In the genomic region with DNA sequence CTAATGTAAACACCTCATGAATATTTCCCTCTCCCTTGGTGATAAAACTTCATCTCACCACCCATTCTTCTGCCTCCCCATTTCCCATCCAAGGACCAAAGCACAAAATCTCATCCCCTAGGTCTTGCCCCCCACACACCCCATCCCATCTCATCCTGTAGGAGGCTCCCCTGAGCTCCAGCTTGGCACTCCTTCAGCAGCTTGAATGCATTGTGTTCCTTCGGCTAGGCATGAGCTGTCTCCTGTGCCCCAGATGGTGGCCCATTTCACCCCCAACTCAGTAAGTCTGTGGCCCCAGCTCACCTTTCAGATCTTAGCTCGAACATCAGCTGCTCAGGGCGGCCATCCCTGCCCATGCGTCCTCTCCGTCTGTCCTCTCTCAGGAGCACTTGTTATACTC, we compare ENCODE assay signal across 2 cellular contexts.
TF ChIP-seq lines count a peak whose summit lies in the region.

No MANE protein-coding gene starts in this region.

TF ChIP-seq in GM23338, 12 proteins besides CTCF, POLR2A, EP300 and RAD21 (continues in another document):
- TF ChIP-seq POLR2AphosphoS5 (IDR thresholded peaks at IDR 0.05; ENCODE audit: low read depth) (no peak), ZNF331 (CRISPR knock-in tag; IDR thresholded peaks at IDR 0.05; ENCODE audit: low read depth) (no peak), ZNF114 (CRISPR knock-in tag; IDR thresholded peaks at IDR 0.05) (no peak), JUNB (IDR thresholded peaks at IDR 0.05; ENCODE audit: unreplicated experiment) (no peak), CREB1 (CRISPR knock-in tag; IDR thresholded peaks at IDR 0.05; ENCODE audit: low read depth) (no peak), STAT1 (IDR thresholded peaks at IDR 0.05; ENCODE audit: unreplicated experiment) (no peak), NANOG (IDR thresholded peaks at IDR 0.05; ENCODE audit: borderline replicate concordance) (no peak), EZH2phosphoT487 (IDR thresholded peaks at IDR 0.05; ENCODE audit: unreplicated experiment) (no peak), EZH2 (IDR thresholded peaks at IDR 0.05; ENCODE audit: low read depth, unreplicated experiment) (no peak)
- TF ChIP-seq, protein P1, sequence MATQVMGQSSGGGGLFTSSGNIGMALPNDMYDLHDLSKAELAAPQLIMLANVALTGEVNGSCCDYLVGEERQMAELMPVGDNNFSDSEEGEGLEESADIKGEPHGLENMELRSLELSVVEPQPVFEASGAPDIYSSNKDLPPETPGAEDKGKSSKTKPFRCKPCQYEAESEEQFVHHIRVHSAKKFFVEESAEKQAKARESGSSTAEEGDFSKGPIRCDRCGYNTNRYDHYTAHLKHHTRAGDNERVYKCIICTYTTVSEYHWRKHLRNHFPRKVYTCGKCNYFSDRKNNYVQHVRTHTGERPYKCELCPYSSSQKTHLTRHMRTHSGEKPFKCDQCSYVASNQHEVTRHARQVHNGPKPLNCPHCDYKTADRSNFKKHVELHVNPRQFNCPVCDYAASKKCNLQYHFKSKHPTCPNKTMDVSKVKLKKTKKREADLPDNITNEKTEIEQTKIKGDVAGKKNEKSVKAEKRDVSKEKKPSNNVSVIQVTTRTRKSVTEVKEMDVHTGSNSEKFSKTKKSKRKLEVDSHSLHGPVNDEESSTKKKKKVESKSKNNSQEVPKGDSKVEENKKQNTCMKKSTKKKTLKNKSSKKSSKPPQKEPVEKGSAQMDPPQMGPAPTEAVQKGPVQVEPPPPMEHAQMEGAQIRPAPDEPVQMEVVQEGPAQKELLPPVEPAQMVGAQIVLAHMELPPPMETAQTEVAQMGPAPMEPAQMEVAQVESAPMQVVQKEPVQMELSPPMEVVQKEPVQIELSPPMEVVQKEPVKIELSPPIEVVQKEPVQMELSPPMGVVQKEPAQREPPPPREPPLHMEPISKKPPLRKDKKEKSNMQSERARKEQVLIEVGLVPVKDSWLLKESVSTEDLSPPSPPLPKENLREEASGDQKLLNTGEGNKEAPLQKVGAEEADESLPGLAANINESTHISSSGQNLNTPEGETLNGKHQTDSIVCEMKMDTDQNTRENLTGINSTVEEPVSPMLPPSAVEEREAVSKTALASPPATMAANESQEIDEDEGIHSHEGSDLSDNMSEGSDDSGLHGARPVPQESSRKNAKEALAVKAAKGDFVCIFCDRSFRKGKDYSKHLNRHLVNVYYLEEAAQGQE (IDR thresholded peaks at IDR 0.05; ENCODE audit: unreplicated experiment), result no peak
- TF ChIP-seq, protein P2, sequence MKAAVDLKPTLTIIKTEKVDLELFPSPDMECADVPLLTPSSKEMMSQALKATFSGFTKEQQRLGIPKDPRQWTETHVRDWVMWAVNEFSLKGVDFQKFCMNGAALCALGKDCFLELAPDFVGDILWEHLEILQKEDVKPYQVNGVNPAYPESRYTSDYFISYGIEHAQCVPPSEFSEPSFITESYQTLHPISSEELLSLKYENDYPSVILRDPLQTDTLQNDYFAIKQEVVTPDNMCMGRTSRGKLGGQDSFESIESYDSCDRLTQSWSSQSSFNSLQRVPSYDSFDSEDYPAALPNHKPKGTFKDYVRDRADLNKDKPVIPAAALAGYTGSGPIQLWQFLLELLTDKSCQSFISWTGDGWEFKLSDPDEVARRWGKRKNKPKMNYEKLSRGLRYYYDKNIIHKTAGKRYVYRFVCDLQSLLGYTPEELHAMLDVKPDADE (IDR thresholded peaks at IDR 0.05), result no peak

TF ChIP-seq in HEK293, 187 proteins besides CTCF, POLR2A, EP300 and RAD21:
- no peak for TF ChIP-seq ZNF629 (tag by site-specific recombination; IDR thresholded peaks at IDR 0.05)
- no peak for TF ChIP-seq ZNF112 (tag by site-specific recombination; IDR thresholded peaks at IDR 0.05)
